Comparison of ENCODE assay signal across 1 cellular context in genomic region chr20:24445510-24446170, GRCh38.
TF ChIP-seq lines count a peak whose summit lies in the region.

No MANE protein-coding gene starts in this region.

TF ChIP-seq in H1, 55 proteins besides CTCF, POLR2A, EP300 and RAD21 (continued from another document):
- TF ChIP-seq USF2 (IDR thresholded peaks at IDR 0.05; ENCODE audit: low read length) (no peak), SP2 (IDR thresholded peaks at IDR 0.05; ENCODE audit: low read length) (no peak), FOSL1 (IDR thresholded peaks at IDR 0.05; ENCODE audit: insufficient read depth, low read depth, low read length) (no peak), BRCA1 (IDR thresholded peaks at IDR 0.05; ENCODE audit: low read depth, low read length) (no peak), RFX5 (IDR thresholded peaks at IDR 0.05; ENCODE audit: borderline replicate concordance, low read depth, low read length) (no peak), E2F6 (IDR thresholded peaks at IDR 0.05) (no peak), SAP30 (IDR thresholded peaks at IDR 0.05; ENCODE audit: insufficient read depth, insufficient replicate concordance, low read length) (no peak), POU5F1 (IDR thresholded peaks at IDR 0.05; ENCODE audit: low read depth, low read length) (no peak), NANOG (IDR thresholded peaks at IDR 0.05; ENCODE audit: insufficient read depth, low read depth, low read length, poor library complexity, severe bottlenecking) (no peak)
